ENCODE assay signal across 1 cellular context in genomic region chr11:819129-819931, GRCh38.
TF ChIP-seq lines count a peak whose summit lies in the region.

No MANE protein-coding gene starts in this region.

TF ChIP-seq in SK-N-SH, 30 proteins besides CTCF, POLR2A, EP300 and RAD21:
- TF ChIP-seq ZBTB33 (IDR thresholded peaks at IDR 0.05; ENCODE audit: borderline replicate concordance, low read depth) (peak; percentile 54; the same call in 1 of the 2 replicates), JUND (IDR thresholded peaks at IDR 0.05) (no peak), FOSL2 (IDR thresholded peaks at IDR 0.05; ENCODE audit: borderline replicate concordance, low read depth) (no peak), SIN3A (IDR thresholded peaks at IDR 0.05; ENCODE audit: borderline replicate concordance, low read depth, low read length) (peak; percentile 59; the same call in 1 of the 2 replicates), TAF1 (IDR thresholded peaks at IDR 0.05; ENCODE audit: borderline replicate concordance, low read depth, low read length) (peak; percentile 76; the same call in 1 of the 2 replicates), POLR2AphosphoS5 (IDR thresholded peaks at IDR 0.05; ENCODE audit: low read depth, low read length) (peak; percentile 96), YY1 (IDR thresholded peaks at IDR 0.05; ENCODE audit: low read depth) (no peak), MXI1 (IDR thresholded peaks at IDR 0.05; ENCODE audit: low read depth, low read length) (peak; percentile 71)
